ENCODE assay signal across 17 cellular contexts in genomic region chr12:2980630-2981029, GRCh38. TPM values are rescaled to one million over a fixed set of nuclear protein-coding genes. Genes with fewer than 3 reads are reported as not detected.
DNase-seq lines count a peak whose midpoint lies in the region; ATAC-seq, FAIRE-seq and TF ChIP-seq lines count a peak whose summit lies in the region.
"Had no signal": no experiment of that assay in that cellular context is flagged by ENCODE, and none has a peak within 500 bp of the region (broad histone marks: within the 10 kb centered on the region; RNA-seq: fewer than 3 reads in every experiment).

No MANE protein-coding gene starts in this region.

- H3K9me3 ChIP-seq in H1 (ENCODE audit: insufficient read depth in 2 of 2, low read depth in 1 of 2, low read length in 1 of 2) (no peaks in the 10 kb centered on the region), psoas muscle (no peaks in the 10 kb centered on the region)
- no peaks in the 10 kb centered on the region for H3K9me3 ChIP-seq in CD8-positive, alpha-beta T cell (ENCODE audit: low read length)
- H3K9me3 ChIP-seq: A549, BE2C had no signal

- H3K27ac ChIP-seq in H1 (ENCODE audit: low read depth, low read length) (no peak overlapping the region), psoas muscle (peak overlapping the region; percentile 81)
- no peak overlapping the region for H3K27ac ChIP-seq in CD8-positive, alpha-beta T cell (ENCODE audit: low read depth, low read length)
- H3K27ac ChIP-seq: A549, C4-2B, KMS-11 had no signal

- H3K56ac ChIP-seq in H1 (replicated peaks; ENCODE audit: insufficient read length, low read depth, low read length): no peak overlapping the region

- POLR2A ChIA-PET in H1 (lab: Charles Lee; ENCODE audit: partially characterized antibody): interaction anchor here (1.0 to 3.7 kb wide), 5 partner anchors 10 to 29 kb away, joined by 3 to 16 read pairs (median 5); partner anchors contain the start of gene TEAD4
- POLR2A ChIA-PET in CD8-positive, alpha-beta T cell (lab: Charles Lee): no interaction called here

- no peak for TF ChIP-seq CTCF in H1 (IDR thresholded peaks at IDR 0.05; ENCODE audit: control extremely low read depth in 1 of 3, insufficient read depth in 1 of 3, low read depth in 1 of 3, low read length in 3 of 3)
- TF ChIP-seq CTCF in psoas muscle (IDR thresholded peaks at IDR 0.05): no peak
- TF ChIP-seq CTCF in CD8-positive, alpha-beta T cell (IDR thresholded peaks at IDR 0.05): no peak

- TF ChIP-seq EP300 in H1 (IDR thresholded peaks at IDR 0.05; ENCODE audit: borderline replicate concordance in 1 of 2, low read depth in 2 of 2, low read length in 2 of 2): no peak

- H3K79me1 ChIP-seq in H1 (ENCODE audit: low read depth, low read length): peaks cover 13% of the 10 kb centered on the region

- no peak overlapping the region for H4K5ac ChIP-seq in H1 (ENCODE audit: insufficient read length, low read depth, low read length)

- peaks cover 11 to 28% of the 10 kb centered on the region in 2 experiments for H4K20me1 ChIP-seq in H1 (replicated peaks in 1 of 2; ENCODE audit: control insufficient read depth in 1 of 2, insufficient read depth in 2 of 2, low read length in 2 of 2)

- no peaks in the 10 kb centered on the region for H3K23me2 ChIP-seq in H1 (ENCODE audit: low read depth, low read length)

- H3K4me3 Mint-ChIP-seq in CD8-positive, alpha-beta T cell: no peak overlapping the region
- H3K4me3 Mint-ChIP-seq: CD4-positive, alpha-beta memory T cell; GM23338; H9 had no signal

- H3K4me1 ChIP-seq in H1 (replicated peaks in 1 of 4; ENCODE audit: control insufficient read depth in 3 of 4, insufficient read depth in 4 of 4, low read length in 3 of 4): peaks cover 6 to 17% (median 8%) of the 10 kb centered on the region in 4 experiments
- peaks cover 65% of the 10 kb centered on the region for H3K4me1 ChIP-seq in psoas muscle
- no peaks in the 10 kb centered on the region for H3K4me1 ChIP-seq in CD8-positive, alpha-beta T cell (ENCODE audit: insufficient read depth, low read length)
- H3K4me1 ChIP-seq: A549 had no signal

- DNase-seq in MV-4-11 (lab: John Stamatoyannopoulos, UW) (peak; percentile 67), H1 (ENCODE audit: low read depth in 1 of 2, low spot score in 2 of 2) (no peak), psoas muscle (no peak), NCI-H748 treated with DMSO at 0.1 percent for 48 hours (lab: John Stamatoyannopoulos, UW) (no peak)
- DNase-seq in CD8-positive, alpha-beta T cell: no peak
- no peak for DNase-seq in activated naive CD4-positive, alpha-beta T cell treated with Interleukin-2 at 50 U/mL for 16 hours
- DNase-seq: BE2C; CD4-positive, alpha-beta memory T cell; COR-L47; DMS53; H9 had no signal

- H3K36me3 ChIP-seq in H1 (ENCODE audit: control insufficient read depth in 2 of 4, insufficient read depth in 4 of 4, low read length in 3 of 4): peaks cover 0 to 9% (median 3%) of the 10 kb centered on the region in 4 experiments; a peak in 4 of 8 replicates
- peaks cover 0 to 38% of the 10 kb centered on the region in 2 donors for H3K36me3 ChIP-seq in psoas muscle (ENCODE audit: insufficient read depth in 1 of 2, low read depth in 1 of 2)
- H3K36me3 ChIP-seq in CD8-positive, alpha-beta T cell (ENCODE audit: insufficient read depth, low read length): no peaks in the 10 kb centered on the region
- H3K36me3 ChIP-seq: BE2C had no signal

- no peak for TF ChIP-seq RAD21 in H1 (IDR thresholded peaks at IDR 0.05 in 1 of 2, conservative IDR thresholded peaks at IDR 0.05 in 1 of 2; ENCODE audit: low read depth in 2 of 2, low read length in 2 of 2)

- no peak overlapping the region for H3K14ac ChIP-seq in H1 (ENCODE audit: insufficient read length)

- no peak overlapping the region for H2BK12ac ChIP-seq in H1 (ENCODE audit: low read depth, low read length)

- TF ChIP-seq POLR2A in H1 (IDR thresholded peaks at IDR 0.05; ENCODE audit: control extremely low read depth in 1 of 2, low read depth in 2 of 2, low read length in 2 of 2): no peak

- H2AFZ ChIP-seq in H1 (ENCODE audit: low read length): no peak overlapping the region
- H2AFZ ChIP-seq: GM23338 had no signal

- H3K36me3 Mint-ChIP-seq in CD8-positive, alpha-beta T cell: no peaks in the 10 kb centered on the region
- H3K36me3 Mint-ChIP-seq: CD4-positive, alpha-beta memory T cell had no signal

- no peaks in the 10 kb centered on the region for H3K9me3 Mint-ChIP-seq in CD8-positive, alpha-beta T cell
- H3K9me3 Mint-ChIP-seq: CD4-positive, alpha-beta memory T cell; GM23338; H9 had no signal

- no peak overlapping the region for H3K4me2 ChIP-seq in H1 (ENCODE audit: insufficient read depth in 1 of 2, low read depth in 2 of 2, low read length in 2 of 2)
- H3K4me2 ChIP-seq: A549, GM23338, KMS-11 had no signal

- H2BK15ac ChIP-seq in H1 (ENCODE audit: low read length): no peak overlapping the region

- H3K27me3 Mint-ChIP-seq in CD8-positive, alpha-beta T cell (ENCODE audit: low read depth): peaks cover 2% of the 10 kb centered on the region

- 78% methylated on average over 7 of the region's 7 CpGs; no CpG with 5 or more reads in 1 of the 2 experiments for WGBS in H1 (ENCODE audit: extremely low coverage in 1 of 2, insufficient coverage in 1 of 2, insufficient read length in 1 of 2, insufficient replicate concordance in 2 of 2, low coverage in 1 of 2, low lambda C conversion rate in 2 of 2, missing lambda C conversion rate in 1 of 2), 2 experiments
- WGBS in psoas muscle, 3 donors: 73 to 90% (median 82%) methylated on average over 7 of the region's 7 CpGs

- no peak overlapping the region for H3K18ac ChIP-seq in H1 (ENCODE audit: extremely low read depth, low read length)

- no peak overlapping the region for H2AK5ac ChIP-seq in H1 (ENCODE audit: low read depth, low read length)

- no peak overlapping the region for H4K91ac ChIP-seq in H1 (replicated peaks; ENCODE audit: insufficient read length, low read length)

- CTCF ChIA-PET in H1 (lab: Charles Lee; ENCODE audit: partially characterized antibody): interaction anchor here (0.6 to 1.6 kb wide), 7 partner anchors 18 to 222 kb away, joined by 3 to 4 read pairs (median 3); no protein-coding TSS in a partner anchor
- CTCF ChIA-PET in CD8-positive, alpha-beta T cell (lab: Charles Lee): no interaction called here

- H3K4ac ChIP-seq in H1 (replicated peaks; ENCODE audit: insufficient read length, low read depth, low read length): no peak overlapping the region

- H2BK20ac ChIP-seq in H1 (ENCODE audit: low read length): no peak overlapping the region

- H3K4me3 ChIP-seq in H1 (ENCODE audit: extremely low read depth in 1 of 4, insufficient read depth in 2 of 4, low read depth in 3 of 4, low read length in 4 of 4) (no peak overlapping the region), psoas muscle (no peak overlapping the region)
- no peak overlapping the region for H3K4me3 ChIP-seq in CD8-positive, alpha-beta T cell (ENCODE audit: low read depth, low read length)
- H3K4me3 ChIP-seq: A549, GM23338 had no signal

- H2BK5ac ChIP-seq in H1 (ENCODE audit: low read depth, low read length): peak overlapping the region; percentile 2; the same call in 1 of the 2 replicates

- no peak overlapping the region for H3K9ac ChIP-seq in H1 (replicated peaks in 1 of 4; ENCODE audit: extremely low read depth in 1 of 4, low read depth in 3 of 4, low read length in 3 of 4)
- H3K9ac ChIP-seq: KMS-11 had no signal

- H3K27ac Mint-ChIP-seq in CD8-positive, alpha-beta T cell: no peak overlapping the region
- H3K27ac Mint-ChIP-seq: CD4-positive, alpha-beta memory T cell had no signal

- H4K8ac ChIP-seq in H1 (ENCODE audit: extremely low read depth, insufficient read depth, low read length): no peak overlapping the region

- H3K23ac ChIP-seq in H1 (ENCODE audit: insufficient read length): no peak overlapping the region

- H3K27me3 ChIP-seq in H1 (replicated peaks in 1 of 4; ENCODE audit: control insufficient read depth in 3 of 4, extremely low read depth in 1 of 4, insufficient read depth in 3 of 4, low read length in 3 of 4) (no peaks in the 10 kb centered on the region), psoas muscle (ENCODE audit: insufficient read depth in 3 of 3, low read length in 2 of 3) (no peaks in the 10 kb centered on the region)
- no peaks in the 10 kb centered on the region for H3K27me3 ChIP-seq in CD8-positive, alpha-beta T cell (ENCODE audit: insufficient read depth, low read length)
- H3K27me3 ChIP-seq: BE2C had no signal

- intact Hi-C loops in psoas muscle (cut with DNase I): no loop called here
- intact Hi-C loops in CD8-positive, alpha-beta T cell (cut with DNase I, micrococcal nuclease): no loop called here

- H3K4me1 Mint-ChIP-seq in CD8-positive, alpha-beta T cell (ENCODE audit: low read depth): no peaks in the 10 kb centered on the region

- no peak overlapping the region for H2BK120ac ChIP-seq in H1 (replicated peaks; ENCODE audit: low read depth, low read length)

- no peak for ATAC-seq in psoas muscle
- ATAC-seq in CD8-positive, alpha-beta T cell: no peak
- no peak for ATAC-seq in GM19455 (IDR thresholded peaks at IDR 0.05; ENCODE audit: unreplicated experiment)
- ATAC-seq: GM23338, HepG2 had no signal

- H3K79me2 ChIP-seq in H1 (ENCODE audit: control insufficient read depth in 1 of 2, insufficient read depth in 2 of 2, low read length in 2 of 2): peaks cover 0 to 78% of the 10 kb centered on the region in 2 experiments; a peak in 3 of 4 replicates

- FAIRE-seq in H1 (lab: Jason Lieb, UNC): no peak
- FAIRE-seq: A549, HepG2 had no signal

TF ChIP-seq in H1, 55 proteins besides CTCF, POLR2A, EP300 and RAD21 (continues in another document):
- TF ChIP-seq CHD1 (IDR thresholded peaks at IDR 0.05; ENCODE audit: low read depth, low read length) (no peak), NANOG (IDR thresholded peaks at IDR 0.05; ENCODE audit: insufficient read depth, low read depth, low read length, poor library complexity, severe bottlenecking) (no peak)

RNA-seq across cellular contexts. Expression of gene TEAD4, which starts 21.4 kb away (rescaled TPM):
- total RNA-seq in H1 (2021; fragmentation: NEBNext Ultra II Directional; extraction: Animal tissue kit (Norgen Biotek cat#: 25700)): 116 TPM in 2 replicates
- polyA plus RNA-seq in H1 (2011; rRNA removed): 56.7 and 90.1 TPM in 2 replicates
- polyA plus RNA-seq in H1 (2011; cell fraction: cytosol; rRNA removed): 73.5 TPM
- polyA plus RNA-seq in H1 (2011; cell fraction: nucleus; rRNA removed): 80.7 TPM
- polyA plus RNA-seq in H1 (2012, experiment 1 of 2): 61.3 to 87.1 TPM (median 74.6 TPM) in 4 replicates
- polyA plus RNA-seq in H1 (2012, experiment 2 of 2): 80.7 TPM
- polyA plus RNA-seq in H1 (2013, experiment 1 of 2): 69.8 TPM
- 72.8 TPM for polyA plus RNA-seq in H1 (2013, experiment 2 of 2)
- 53.3 and 61.0 TPM in 2 replicates for polyA minus RNA-seq in H1 (2011; rRNA and poly(A)+ RNA removed)
- 73.5 TPM for polyA minus RNA-seq in H1 (2011; cell fraction: cytosol; rRNA and poly(A)+ RNA removed)
- polyA minus RNA-seq in H1 (2011; cell fraction: nucleus; rRNA and poly(A)+ RNA removed): 47.6 TPM
- total RNA-seq in psoas muscle: 100 to 1,000 TPM in 3 of 4 donors, 10 to 100 TPM in 1; 96.2 to 236 (median 171) TPM
- polyA plus RNA-seq in psoas muscle: 10 to 100 TPM; 71.2 to 88.7 (median 81.4) TPM
- not detected for total RNA-seq in CD8-positive, alpha-beta T cell
- total RNA-seq: CD4-positive, alpha-beta memory T cell had no signal
- polyA plus RNA-seq: CD4-positive, alpha-beta memory T cell had no signal

Comparison
In these comparisons a context has a peak if more than half of its experiments do, and no peak if none do; other contexts are left out.
1. RNA of gene TEAD4, which starts 21.4 kb away (total RNA-seq): 96.2 to 236 TPM in psoas muscle and 116 TPM in H1; not detected in CD8-positive, alpha-beta T cell; every median in the first group is over 10 times any median in the second.